8 cellular contexts compared by ENCODE assay signal in the genomic region with DNA sequence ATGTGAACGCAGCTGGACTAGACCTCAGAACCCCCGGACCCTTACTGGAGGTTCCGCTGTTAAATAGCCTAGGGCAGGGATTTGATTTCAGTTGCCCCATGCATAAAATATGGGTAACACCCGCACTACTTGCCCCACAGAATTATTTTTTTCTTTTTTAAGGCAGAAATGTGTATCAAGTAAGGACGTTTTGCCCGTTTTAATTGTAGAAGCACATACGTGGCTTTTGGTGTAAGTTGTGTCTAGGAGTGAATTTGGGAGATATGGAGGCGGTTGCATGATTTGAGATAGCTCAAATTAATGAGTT. TPM values are rescaled to one million over a fixed set of nuclear protein-coding genes. Genes with fewer than 3 reads are reported as not detected.
DNase-seq lines count a peak whose midpoint lies in the region; ATAC-seq and TF ChIP-seq lines count a peak whose summit lies in the region.

No MANE protein-coding gene starts in this region.

- peaks cover 13% of the 10 kb centered on the region for H3K36me3 Mint-ChIP-seq in activated naive CD8-positive, alpha-beta T cell
- H3K36me3 Mint-ChIP-seq in immature natural killer cell, result no peaks in the 10 kb centered on the region
- peaks cover 6 to 12% of the 10 kb centered on the region in 2 donors for H3K36me3 Mint-ChIP-seq in stimulated activated naive B cell treated with anti-CD40 and anti-IgM and Interleukin-4, amounts not matched to agents 10 μg/mL and 1 μg/mL and 100 μg/mL, for 72 hours

- DNase-seq in A172 (ENCODE audit: low spot score), result peak; percentile 5
- peak; percentile 18 for DNase-seq in GM20000 (ENCODE audit: low spot score)
- no peak for DNase-seq in immature natural killer cell
- DNase-seq in stimulated activated naive B cell treated with anti-CD40 and anti-IgM and Interleukin-4, amounts not matched to agents 10 μg/mL and 1 μg/mL and 100 μg/mL, for 72 hours, result no peak
- DNase-seq in SKM-1 treated with dmso at 0.1 percent for 144 hours (lab: John Stamatoyannopoulos, UW; ENCODE audit: unreplicated experiment), result no peak
- no peak for DNase-seq in DMS 273 (lab: John Stamatoyannopoulos, UW; ENCODE audit: unreplicated experiment)

- no peak for ATAC-seq in stimulated activated naive B cell treated with anti-CD40 and anti-IgM and Interleukin-4, amounts not matched to agents 10 μg/mL and 1 μg/mL and 100 μg/mL, for 72 hours (replicated peaks)
- no peak for ATAC-seq in HG02973 (IDR thresholded peaks at IDR 0.05; ENCODE audit: unreplicated experiment)

- H3K4me3 Mint-ChIP-seq in activated naive CD8-positive, alpha-beta T cell, result peak overlapping the region; percentile 90
- H3K4me3 Mint-ChIP-seq in immature natural killer cell, result peak overlapping the region; percentile 92 to 96 (median 94)
- peak overlapping the region; percentile 89 to 91 for H3K4me3 Mint-ChIP-seq in stimulated activated naive B cell treated with anti-CD40 and anti-IgM and Interleukin-4, amounts not matched to agents 10 μg/mL and 1 μg/mL and 100 μg/mL, for 72 hours

- TF ChIP-seq CTCF in GM20000 (IDR thresholded peaks at IDR 0.05; ENCODE audit: extremely low read depth, missing control alignments), result no peak

- H3K9me3 Mint-ChIP-seq in activated naive CD8-positive, alpha-beta T cell (ENCODE audit: low read depth), result no peaks in the 10 kb centered on the region
- H3K9me3 Mint-ChIP-seq in immature natural killer cell, result no peaks in the 10 kb centered on the region
- no peaks in the 10 kb centered on the region for H3K9me3 Mint-ChIP-seq in stimulated activated naive B cell treated with anti-CD40 and anti-IgM and Interleukin-4, amounts not matched to agents 10 μg/mL and 1 μg/mL and 100 μg/mL, for 72 hours

- H3K4me1 Mint-ChIP-seq in activated naive CD8-positive, alpha-beta T cell (ENCODE audit: low read depth), result peaks cover 39% of the 10 kb centered on the region
- peaks cover 39 to 49% of the 10 kb centered on the region in 2 donors for H3K4me1 Mint-ChIP-seq in immature natural killer cell
- peaks cover 17 to 38% of the 10 kb centered on the region in 2 donors for H3K4me1 Mint-ChIP-seq in stimulated activated naive B cell treated with anti-CD40 and anti-IgM and Interleukin-4, amounts not matched to agents 10 μg/mL and 1 μg/mL and 100 μg/mL, for 72 hours

- H3K27ac Mint-ChIP-seq in activated naive CD8-positive, alpha-beta T cell, result peak overlapping the region; percentile 96
- H3K27ac Mint-ChIP-seq in immature natural killer cell, result peak overlapping the region; percentile 70 to 94 (median 90)
- peak overlapping the region; percentile 94 for H3K27ac Mint-ChIP-seq in stimulated activated naive B cell treated with anti-CD40 and anti-IgM and Interleukin-4, amounts not matched to agents 10 μg/mL and 1 μg/mL and 100 μg/mL, for 72 hours

- no peaks in the 10 kb centered on the region for H3K27me3 Mint-ChIP-seq in activated naive CD8-positive, alpha-beta T cell
- H3K27me3 Mint-ChIP-seq in immature natural killer cell (ENCODE audit: low read depth in 3 of 3), result peaks cover 11 to 16% (median 12%) of the 10 kb centered on the region in 3 donors
- peaks cover 0 to 4% of the 10 kb centered on the region in 2 donors for H3K27me3 Mint-ChIP-seq in stimulated activated naive B cell treated with anti-CD40 and anti-IgM and Interleukin-4, amounts not matched to agents 10 μg/mL and 1 μg/mL and 100 μg/mL, for 72 hours

RNA-seq across cellular contexts. Expression of a gene that starts 0.6 kb away (rescaled TPM):
- total RNA-seq in A172 (2014; rRNA removed; shearing (Covaris generic)), result 59.0 and 69.9 TPM in 2 replicates
- polyA plus RNA-seq in immature natural killer cell, result 1 to 10 TPM; 5.0 to 9.6 (median 6.8) TPM

Comparison
In these comparisons a context has a peak if more than half of its experiments do, and no peak if none do; other contexts are left out.
1. DNase-seq: peak in A172 (single experiment) and GM20000 (single experiment); none in immature natural killer cell (0 of 3), stimulated activated naive B cell treated with anti-CD40 and anti-IgM and Interleukin-4, amounts not matched to agents 10 μg/mL and 1 μg/mL and 100 μg/mL, for 72 hours (single experiment), SKM-1 treated with dmso at 0.1 percent for 144 hours (single experiment) and DMS 273 (single experiment).
2. Peak in every context shown above with its lines, with median percentiles within 50 percentile points of each other: H3K27ac Mint-ChIP-seq and H3K4me3 Mint-ChIP-seq.